ENCODE assay signal across 1 cellular context in the genomic region with DNA sequence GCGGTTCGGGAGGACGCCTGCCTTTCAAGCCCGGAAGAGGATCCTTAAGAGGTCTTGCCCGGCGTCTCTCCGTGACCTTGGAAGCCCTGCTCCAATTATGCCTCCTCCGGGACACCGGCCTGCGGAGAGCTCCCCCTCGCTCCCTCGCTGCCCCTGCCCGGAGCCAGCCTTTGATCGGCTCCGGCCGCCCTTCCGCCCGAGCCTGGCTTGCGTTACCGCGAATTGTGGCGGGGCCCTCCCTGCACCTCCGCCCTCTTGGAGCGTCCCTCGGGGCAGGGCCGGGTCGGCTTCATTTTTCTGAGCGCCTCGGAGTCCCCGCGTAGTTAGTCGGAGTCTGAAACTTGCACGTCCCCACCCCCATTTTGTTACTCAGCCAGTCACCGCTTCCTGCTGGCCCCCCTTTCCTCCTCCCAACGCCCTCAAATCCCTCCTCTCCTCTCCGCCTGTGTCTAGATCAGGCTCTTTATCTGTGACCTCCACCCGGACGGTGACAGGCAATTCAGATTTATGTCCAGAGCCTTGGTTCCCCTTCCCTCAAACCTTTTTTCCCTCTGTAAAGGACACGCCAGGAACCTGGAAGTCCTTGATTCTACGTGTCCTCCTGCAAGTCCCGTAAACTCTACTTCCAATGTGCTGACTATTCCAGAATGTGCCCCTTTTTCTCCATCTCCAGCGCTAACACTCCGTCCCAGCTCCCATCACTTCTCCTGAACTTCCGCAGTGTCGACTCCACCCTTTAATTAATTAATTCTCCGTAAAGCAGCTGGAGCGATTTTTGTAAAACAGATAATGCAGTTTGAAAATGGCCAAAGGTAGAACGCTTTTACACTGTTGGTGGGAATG.
TF ChIP-seq lines count a peak whose summit lies in the region.

No MANE protein-coding gene starts in this region.

TF ChIP-seq in K562, 482 proteins besides CTCF, POLR2A, EP300 and RAD21 (continued from another document and continues in another):
- TF ChIP-seq HDAC6 (IDR thresholded peaks at IDR 0.05; ENCODE audit: low read depth, low read length) (no peak), BRD9 (IDR thresholded peaks at IDR 0.05; ENCODE audit: low read depth, partially characterized antibody) (peak; percentile 9), TGIF2 (CRISPR knock-in tag; IDR thresholded peaks at IDR 0.05) (no peak), ZNF354B (CRISPR knock-in tag; IDR thresholded peaks at IDR 0.05) (no peak), EHMT2 (IDR thresholded peaks at IDR 0.05) (no peak), ZFX (CRISPR knock-in tag; IDR thresholded peaks at IDR 0.05) (peak; percentile 95), DNMT1 (IDR thresholded peaks at IDR 0.05) (no peak), HOXB6 (CRISPR knock-in tag; IDR thresholded peaks at IDR 0.05; ENCODE audit: borderline replicate concordance) (no peak), ZNF197 (CRISPR knock-in tag; IDR thresholded peaks at IDR 0.05; ENCODE audit: low read depth) (no peak), FOXM1 (IDR thresholded peaks at IDR 0.05; ENCODE audit: low read depth) (peak; percentile 82), FOXM1 (CRISPR knock-in tag; IDR thresholded peaks at IDR 0.05; ENCODE audit: low read depth) (no peak), CBX5 (IDR thresholded peaks at IDR 0.05; ENCODE audit: borderline replicate concordance, low read depth) (no peak), RBM15 (IDR thresholded peaks at IDR 0.05; ENCODE audit: insufficient read depth, low read length) (no peak), MCM5 (IDR thresholded peaks at IDR 0.05; ENCODE audit: low read depth) (no peak), HSF4 (CRISPR knock-in tag; IDR thresholded peaks at IDR 0.05; ENCODE audit: borderline replicate concordance) (no peak), ETV5 (CRISPR knock-in tag; IDR thresholded peaks at IDR 0.05; ENCODE audit: low read depth) (peak; percentile 76), ZNF830 (CRISPR knock-in tag; IDR thresholded peaks at IDR 0.05) (peak; percentile 88; the same call in 1 of the 2 replicates), CBX2 (IDR thresholded peaks at IDR 0.05; ENCODE audit: insufficient read depth, low read length, poor library complexity, severe bottlenecking) (no peak), HLTF (IDR thresholded peaks at IDR 0.05) (peak; percentile 90), SRSF1 (IDR thresholded peaks at IDR 0.05; ENCODE audit: low read depth, low read length) (no peak), NELFE (IDR thresholded peaks at IDR 0.05; ENCODE audit: insufficient read depth, insufficient read length) (no peak), KDM4B (IDR thresholded peaks at IDR 0.05; ENCODE audit: borderline replicate concordance in 2 of 2, low read depth in 1 of 2) (peak in 1 of 2 experiments; percentile 79; a peak in 1 of 4 replicates), SP1 (CRISPR knock-in tag; IDR thresholded peaks at IDR 0.05) (no peak), MTF1 (CRISPR knock-in tag; IDR thresholded peaks at IDR 0.05; ENCODE audit: borderline replicate concordance) (no peak), MTA2 (IDR thresholded peaks at IDR 0.05; ENCODE audit: low read depth) (peak; percentile 91), ZFP30 (CRISPR knock-in tag; IDR thresholded peaks at IDR 0.05; ENCODE audit: borderline replicate concordance) (no peak), MEF2A (IDR thresholded peaks at IDR 0.05; ENCODE audit: control insufficient read depth, low read depth, low read length) (peak; percentile 39; the same call in 1 of the 2 replicates), RHOXF2B (CRISPR knock-in tag; conservative IDR thresholded peaks at IDR 0.05) (peak; percentile 87; the same call in 1 of the 2 replicates), CCAR2 (IDR thresholded peaks at IDR 0.05; ENCODE audit: low read depth, low read length) (no peak), YY1 (IDR thresholded peaks at IDR 0.05; ENCODE audit: borderline replicate concordance in 1 of 3, control insufficient read depth in 1 of 3, extremely low read depth in 1 of 3, insufficient read depth in 3 of 3, insufficient read length in 1 of 3, insufficient replicate concordance in 2 of 3, low read depth in 1 of 3, low read length in 2 of 3) (peak in 2 of 3 experiments; percentile 67 to 84), GABPB1 (CRISPR knock-in tag; IDR thresholded peaks at IDR 0.05) (peak; percentile 11; the same call in 1 of the 2 replicates), MEIS2 (IDR thresholded peaks at IDR 0.05; ENCODE audit: partially characterized antibody) (peak; percentile 100), MYBL2 (IDR thresholded peaks at IDR 0.05; ENCODE audit: low read depth) (no peak), MYBL2 (CRISPR knock-in tag; IDR thresholded peaks at IDR 0.05; ENCODE audit: borderline replicate concordance) (no peak), MXI1 (IDR thresholded peaks at IDR 0.05; ENCODE audit: low read depth, low read length) (no peak), PML (IDR thresholded peaks at IDR 0.05; ENCODE audit: low read length) (peak; percentile 87; the same call in 1 of the 2 replicates), SRSF7 (optimal IDR thresholded peaks at IDR 0.05; ENCODE audit: low read depth, low read length) (no peak), ILF3 (IDR thresholded peaks at IDR 0.05; ENCODE audit: borderline replicate concordance) (no peak), ZNF212 (CRISPR knock-in tag; IDR thresholded peaks at IDR 0.05) (peak; percentile 74; the same call in 1 of the 2 replicates)
- TF ChIP-seq, protein P1, sequence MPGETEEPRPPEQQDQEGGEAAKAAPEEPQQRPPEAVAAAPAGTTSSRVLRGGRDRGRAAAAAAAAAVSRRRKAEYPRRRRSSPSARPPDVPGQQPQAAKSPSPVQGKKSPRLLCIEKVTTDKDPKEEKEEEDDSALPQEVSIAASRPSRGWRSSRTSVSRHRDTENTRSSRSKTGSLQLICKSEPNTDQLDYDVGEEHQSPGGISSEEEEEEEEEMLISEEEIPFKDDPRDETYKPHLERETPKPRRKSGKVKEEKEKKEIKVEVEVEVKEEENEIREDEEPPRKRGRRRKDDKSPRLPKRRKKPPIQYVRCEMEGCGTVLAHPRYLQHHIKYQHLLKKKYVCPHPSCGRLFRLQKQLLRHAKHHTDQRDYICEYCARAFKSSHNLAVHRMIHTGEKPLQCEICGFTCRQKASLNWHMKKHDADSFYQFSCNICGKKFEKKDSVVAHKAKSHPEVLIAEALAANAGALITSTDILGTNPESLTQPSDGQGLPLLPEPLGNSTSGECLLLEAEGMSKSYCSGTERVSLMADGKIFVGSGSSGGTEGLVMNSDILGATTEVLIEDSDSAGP (CRISPR knock-in tag; IDR thresholded peaks at IDR 0.05), result no peak
- TF ChIP-seq, protein P2, sequence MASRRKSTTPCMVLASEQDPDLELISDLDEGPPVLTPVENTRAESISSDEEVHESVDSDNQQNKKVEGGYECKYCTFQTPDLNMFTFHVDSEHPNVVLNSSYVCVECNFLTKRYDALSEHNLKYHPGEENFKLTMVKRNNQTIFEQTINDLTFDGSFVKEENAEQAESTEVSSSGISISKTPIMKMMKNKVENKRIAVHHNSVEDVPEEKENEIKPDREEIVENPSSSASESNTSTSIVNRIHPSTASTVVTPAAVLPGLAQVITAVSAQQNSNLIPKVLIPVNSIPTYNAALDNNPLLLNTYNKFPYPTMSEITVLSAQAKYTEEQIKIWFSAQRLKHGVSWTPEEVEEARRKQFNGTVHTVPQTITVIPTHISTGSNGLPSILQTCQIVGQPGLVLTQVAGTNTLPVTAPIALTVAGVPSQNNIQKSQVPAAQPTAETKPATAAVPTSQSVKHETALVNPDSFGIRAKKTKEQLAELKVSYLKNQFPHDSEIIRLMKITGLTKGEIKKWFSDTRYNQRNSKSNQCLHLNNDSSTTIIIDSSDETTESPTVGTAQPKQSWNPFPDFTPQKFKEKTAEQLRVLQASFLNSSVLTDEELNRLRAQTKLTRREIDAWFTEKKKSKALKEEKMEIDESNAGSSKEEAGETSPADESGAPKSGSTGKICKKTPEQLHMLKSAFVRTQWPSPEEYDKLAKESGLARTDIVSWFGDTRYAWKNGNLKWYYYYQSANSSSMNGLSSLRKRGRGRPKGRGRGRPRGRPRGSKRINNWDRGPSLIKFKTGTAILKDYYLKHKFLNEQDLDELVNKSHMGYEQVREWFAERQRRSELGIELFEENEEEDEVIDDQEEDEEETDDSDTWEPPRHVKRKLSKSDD (conservative IDR thresholded peaks at IDR 0.05; ENCODE audit: low read length), result no peak
- TF ChIP-seq, protein P3, sequence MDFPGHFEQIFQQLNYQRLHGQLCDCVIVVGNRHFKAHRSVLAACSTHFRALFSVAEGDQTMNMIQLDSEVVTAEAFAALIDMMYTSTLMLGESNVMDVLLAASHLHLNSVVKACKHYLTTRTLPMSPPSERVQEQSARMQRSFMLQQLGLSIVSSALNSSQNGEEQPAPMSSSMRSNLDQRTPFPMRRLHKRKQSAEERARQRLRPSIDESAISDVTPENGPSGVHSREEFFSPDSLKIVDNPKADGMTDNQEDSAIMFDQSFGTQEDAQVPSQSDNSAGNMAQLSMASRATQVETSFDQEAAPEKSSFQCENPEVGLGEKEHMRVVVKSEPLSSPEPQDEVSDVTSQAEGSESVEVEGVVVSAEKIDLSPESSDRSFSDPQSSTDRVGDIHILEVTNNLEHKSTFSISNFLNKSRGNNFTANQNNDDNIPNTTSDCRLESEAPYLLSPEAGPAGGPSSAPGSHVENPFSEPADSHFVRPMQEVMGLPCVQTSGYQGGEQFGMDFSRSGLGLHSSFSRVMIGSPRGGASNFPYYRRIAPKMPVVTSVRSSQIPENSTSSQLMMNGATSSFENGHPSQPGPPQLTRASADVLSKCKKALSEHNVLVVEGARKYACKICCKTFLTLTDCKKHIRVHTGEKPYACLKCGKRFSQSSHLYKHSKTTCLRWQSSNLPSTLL (IDR thresholded peaks at IDR 0.05), result no peak
- TF ChIP-seq, protein P4, sequence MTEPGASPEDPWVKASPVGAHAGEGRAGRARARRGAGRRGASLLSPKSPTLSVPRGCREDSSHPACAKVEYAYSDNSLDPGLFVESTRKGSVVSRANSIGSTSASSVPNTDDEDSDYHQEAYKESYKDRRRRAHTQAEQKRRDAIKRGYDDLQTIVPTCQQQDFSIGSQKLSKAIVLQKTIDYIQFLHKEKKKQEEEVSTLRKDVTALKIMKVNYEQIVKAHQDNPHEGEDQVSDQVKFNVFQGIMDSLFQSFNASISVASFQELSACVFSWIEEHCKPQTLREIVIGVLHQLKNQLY (CRISPR knock-in tag; conservative IDR thresholded peaks at IDR 0.05), result no peak; a peak in 1 of 4 replicates
- TF ChIP-seq, protein P5, sequence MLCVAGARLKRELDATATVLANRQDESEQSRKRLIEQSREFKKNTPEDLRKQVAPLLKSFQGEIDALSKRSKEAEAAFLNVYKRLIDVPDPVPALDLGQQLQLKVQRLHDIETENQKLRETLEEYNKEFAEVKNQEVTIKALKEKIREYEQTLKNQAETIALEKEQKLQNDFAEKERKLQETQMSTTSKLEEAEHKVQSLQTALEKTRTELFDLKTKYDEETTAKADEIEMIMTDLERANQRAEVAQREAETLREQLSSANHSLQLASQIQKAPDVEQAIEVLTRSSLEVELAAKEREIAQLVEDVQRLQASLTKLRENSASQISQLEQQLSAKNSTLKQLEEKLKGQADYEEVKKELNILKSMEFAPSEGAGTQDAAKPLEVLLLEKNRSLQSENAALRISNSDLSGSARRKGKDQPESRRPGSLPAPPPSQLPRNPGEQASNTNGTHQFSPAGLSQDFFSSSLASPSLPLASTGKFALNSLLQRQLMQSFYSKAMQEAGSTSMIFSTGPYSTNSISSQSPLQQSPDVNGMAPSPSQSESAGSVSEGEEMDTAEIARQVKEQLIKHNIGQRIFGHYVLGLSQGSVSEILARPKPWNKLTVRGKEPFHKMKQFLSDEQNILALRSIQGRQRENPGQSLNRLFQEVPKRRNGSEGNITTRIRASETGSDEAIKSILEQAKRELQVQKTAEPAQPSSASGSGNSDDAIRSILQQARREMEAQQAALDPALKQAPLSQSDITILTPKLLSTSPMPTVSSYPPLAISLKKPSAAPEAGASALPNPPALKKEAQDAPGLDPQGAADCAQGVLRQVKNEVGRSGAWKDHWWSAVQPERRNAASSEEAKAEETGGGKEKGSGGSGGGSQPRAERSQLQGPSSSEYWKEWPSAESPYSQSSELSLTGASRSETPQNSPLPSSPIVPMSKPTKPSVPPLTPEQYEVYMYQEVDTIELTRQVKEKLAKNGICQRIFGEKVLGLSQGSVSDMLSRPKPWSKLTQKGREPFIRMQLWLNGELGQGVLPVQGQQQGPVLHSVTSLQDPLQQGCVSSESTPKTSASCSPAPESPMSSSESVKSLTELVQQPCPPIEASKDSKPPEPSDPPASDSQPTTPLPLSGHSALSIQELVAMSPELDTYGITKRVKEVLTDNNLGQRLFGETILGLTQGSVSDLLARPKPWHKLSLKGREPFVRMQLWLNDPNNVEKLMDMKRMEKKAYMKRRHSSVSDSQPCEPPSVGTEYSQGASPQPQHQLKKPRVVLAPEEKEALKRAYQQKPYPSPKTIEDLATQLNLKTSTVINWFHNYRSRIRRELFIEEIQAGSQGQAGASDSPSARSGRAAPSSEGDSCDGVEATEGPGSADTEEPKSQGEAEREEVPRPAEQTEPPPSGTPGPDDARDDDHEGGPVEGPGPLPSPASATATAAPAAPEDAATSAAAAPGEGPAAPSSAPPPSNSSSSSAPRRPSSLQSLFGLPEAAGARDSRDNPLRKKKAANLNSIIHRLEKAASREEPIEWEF (CRISPR knock-in tag; IDR thresholded peaks at IDR 0.05), result no peak
- TF ChIP-seq, protein P6, sequence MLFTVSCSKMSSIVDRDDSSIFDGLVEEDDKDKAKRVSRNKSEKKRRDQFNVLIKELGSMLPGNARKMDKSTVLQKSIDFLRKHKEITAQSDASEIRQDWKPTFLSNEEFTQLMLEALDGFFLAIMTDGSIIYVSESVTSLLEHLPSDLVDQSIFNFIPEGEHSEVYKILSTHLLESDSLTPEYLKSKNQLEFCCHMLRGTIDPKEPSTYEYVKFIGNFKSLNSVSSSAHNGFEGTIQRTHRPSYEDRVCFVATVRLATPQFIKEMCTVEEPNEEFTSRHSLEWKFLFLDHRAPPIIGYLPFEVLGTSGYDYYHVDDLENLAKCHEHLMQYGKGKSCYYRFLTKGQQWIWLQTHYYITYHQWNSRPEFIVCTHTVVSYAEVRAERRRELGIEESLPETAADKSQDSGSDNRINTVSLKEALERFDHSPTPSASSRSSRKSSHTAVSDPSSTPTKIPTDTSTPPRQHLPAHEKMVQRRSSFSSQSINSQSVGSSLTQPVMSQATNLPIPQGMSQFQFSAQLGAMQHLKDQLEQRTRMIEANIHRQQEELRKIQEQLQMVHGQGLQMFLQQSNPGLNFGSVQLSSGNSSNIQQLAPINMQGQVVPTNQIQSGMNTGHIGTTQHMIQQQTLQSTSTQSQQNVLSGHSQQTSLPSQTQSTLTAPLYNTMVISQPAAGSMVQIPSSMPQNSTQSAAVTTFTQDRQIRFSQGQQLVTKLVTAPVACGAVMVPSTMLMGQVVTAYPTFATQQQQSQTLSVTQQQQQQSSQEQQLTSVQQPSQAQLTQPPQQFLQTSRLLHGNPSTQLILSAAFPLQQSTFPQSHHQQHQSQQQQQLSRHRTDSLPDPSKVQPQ (CRISPR knock-in tag; IDR thresholded peaks at IDR 0.05; ENCODE audit: borderline replicate concordance), result 0 out of 2 replicates have a peak, but pooled peaks have one; percentile 17
- TF ChIP-seq, protein P7, sequence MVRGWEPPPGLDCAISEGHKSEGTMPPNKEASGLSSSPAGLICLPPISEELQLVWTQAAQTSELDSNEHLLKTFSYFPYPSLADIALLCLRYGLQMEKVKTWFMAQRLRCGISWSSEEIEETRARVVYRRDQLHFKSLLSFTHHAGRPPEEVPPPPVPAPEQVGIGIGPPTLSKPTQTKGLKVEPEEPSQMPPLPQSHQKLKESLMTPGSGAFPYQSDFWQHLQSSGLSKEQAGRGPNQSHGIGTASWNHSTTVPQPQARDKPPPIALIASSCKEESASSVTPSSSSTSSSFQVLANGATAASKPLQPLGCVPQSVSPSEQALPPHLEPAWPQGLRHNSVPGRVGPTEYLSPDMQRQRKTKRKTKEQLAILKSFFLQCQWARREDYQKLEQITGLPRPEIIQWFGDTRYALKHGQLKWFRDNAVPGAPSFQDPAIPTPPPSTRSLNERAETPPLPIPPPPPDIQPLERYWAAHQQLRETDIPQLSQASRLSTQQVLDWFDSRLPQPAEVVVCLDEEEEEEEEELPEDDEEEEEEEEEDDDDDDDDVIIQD (CRISPR knock-in tag; IDR thresholded peaks at IDR 0.05), result no peak
